8 cellular contexts compared by ENCODE assay signal in genomic region chr22:27880778-27881394, GRCh38. TPM values are rescaled to one million over a fixed set of nuclear protein-coding genes. Genes with fewer than 3 reads are reported as not detected.
DNase-seq lines count a peak whose midpoint lies in the region; ATAC-seq, FAIRE-seq and TF ChIP-seq lines count a peak whose summit lies in the region.

No MANE protein-coding gene starts in this region.

- H3K4me1 ChIP-seq in CD4-positive, CD25-positive, alpha-beta regulatory T cell (ENCODE audit: control insufficient read depth, insufficient read depth, low read length, poor library complexity, severe bottlenecking), result peaks cover 12% of the 10 kb centered on the region
- H3K4me1 ChIP-seq in colonic mucosa (peaks cover 4% of the 10 kb centered on the region), HepG2 (ENCODE audit: insufficient read depth, low read length) (peaks cover 40% of the 10 kb centered on the region), suprapubic skin (peaks cover 35% of the 10 kb centered on the region)

- no peak overlapping the region for H3K4me3 ChIP-seq in CD4-positive, CD25-positive, alpha-beta regulatory T cell (ENCODE audit: low read depth, low read length)
- no peak overlapping the region for H3K4me3 ChIP-seq in colonic mucosa
- no peak overlapping the region for H3K4me3 ChIP-seq in HepG2 (replicated peaks in 1 of 3; ENCODE audit: insufficient read depth in 1 of 3, low read depth in 2 of 3, low read length in 3 of 3)
- no peak overlapping the region for H3K4me3 ChIP-seq in suprapubic skin

- H4K20me1 ChIP-seq in HepG2 (ENCODE audit: insufficient read depth, low read length), result no peaks in the 10 kb centered on the region; the same call in 1 of the 2 replicates

- peaks cover 9% of the 10 kb centered on the region for H3K36me3 Mint-ChIP-seq in CD4-positive, CD25-positive, alpha-beta regulatory T cell

- WGBS in HepG2 (ENCODE audit: low lambda C conversion rate), result 38% methylated on average over 6 of the region's 6 CpGs
- 20% methylated on average over 6 of the region's 6 CpGs for WGBS in suprapubic skin

- POLR2A ChIA-PET in HepG2 (lab: Yijun Ruan, JAX), result interaction anchor here (1.1 kb wide), 1 partner anchor 39 kb away, joined by 4 read pairs; the partner anchor contains the start of gene PITPNB

- TF ChIP-seq EP300 in HepG2 (IDR thresholded peaks at IDR 0.05; ENCODE audit: low read depth in 2 of 2, low read length in 2 of 2), result no peak
- no peak for TF ChIP-seq EP300 in HepG2 (CRISPR knock-in tag; IDR thresholded peaks at IDR 0.05; ENCODE audit: borderline replicate concordance)
- TF ChIP-seq EP300 in suprapubic skin (IDR thresholded peaks at IDR 0.05), result no peak

- H2AFZ ChIP-seq in HepG2 (ENCODE audit: low read length), result no peak overlapping the region

- no TSS peak for BruUV-seq in HepG2 (replicated peaks; lab: Mats Ljungman, UMichigan)

- peak overlapping the region; percentile 7 to 62 (median 22) for H3K27ac Mint-ChIP-seq in CD4-positive, CD25-positive, alpha-beta regulatory T cell

- no peak overlapping the region for H3K27ac ChIP-seq in CD4-positive, CD25-positive, alpha-beta regulatory T cell (ENCODE audit: insufficient read depth, low read length, poor library complexity, severe bottlenecking)
- peak overlapping the region; percentile 34 for H3K27ac ChIP-seq in colonic mucosa
- no peak overlapping the region for H3K27ac ChIP-seq in HepG2 (ENCODE audit: extremely low read length, insufficient read depth, low read length)
- H3K27ac ChIP-seq in suprapubic skin, result peak overlapping the region; percentile 19

- H3K4me3 Mint-ChIP-seq in CD4-positive, CD25-positive, alpha-beta regulatory T cell, result no peak overlapping the region

- H3K9ac ChIP-seq in colonic mucosa (ENCODE audit: low read depth in 2 of 2, low read length in 2 of 2), result no peak overlapping the region
- no peak overlapping the region for H3K9ac ChIP-seq in HepG2 (ENCODE audit: insufficient read depth, low read depth, low read length)

- FAIRE-seq in HepG2 (lab: Jason Lieb, UNC), result peak; percentile 55

- TF ChIP-seq CTCF in colonic mucosa (IDR thresholded peaks at IDR 0.05), result peak; percentile 65
- peak; percentile 78 for TF ChIP-seq CTCF in HepG2 (CRISPR knock-in tag; IDR thresholded peaks at IDR 0.05)
- peak; percentile 47 to 72 for TF ChIP-seq CTCF in suprapubic skin (IDR thresholded peaks at IDR 0.05)

- ATAC-seq in CD4-positive, CD25-positive, alpha-beta regulatory T cell (ENCODE audit: low read depth in 2 of 2), result peak in 1 of 2 donors; percentile 50
- ATAC-seq in HepG2 (peak; percentile 77), HG02870 (IDR thresholded peaks at IDR 0.05; ENCODE audit: unreplicated experiment) (no peak)

- peaks cover 23 to 45% (median 36%) of the 10 kb centered on the region in 4 donors for H3K4me1 Mint-ChIP-seq in CD4-positive, CD25-positive, alpha-beta regulatory T cell

- H3K27me3 Mint-ChIP-seq in CD4-positive, CD25-positive, alpha-beta regulatory T cell, result no peaks in the 10 kb centered on the region

- H3K27me3 ChIP-seq in CD4-positive, CD25-positive, alpha-beta regulatory T cell (ENCODE audit: control insufficient read depth, insufficient read depth, low read length), result no peaks in the 10 kb centered on the region
- H3K27me3 ChIP-seq in colonic mucosa (no peaks in the 10 kb centered on the region), HepG2 (ENCODE audit: control insufficient read depth in 1 of 2, insufficient read depth in 2 of 2, low read length in 2 of 2) (no peaks in the 10 kb centered on the region), suprapubic skin (no peaks in the 10 kb centered on the region)

- in situ Hi-C loops in HepG2 (cut with HindIII; ENCODE audit: extremely low pct_ligation_motif_present, low pct_unique_long_range_greater_than_20kb), result no loop called here

- no peaks in the 10 kb centered on the region for H3K9me3 Mint-ChIP-seq in CD4-positive, CD25-positive, alpha-beta regulatory T cell

- no peaks in the 10 kb centered on the region for H3K9me3 ChIP-seq in CD4-positive, CD25-positive, alpha-beta regulatory T cell (ENCODE audit: control insufficient read depth in 2 of 2, low read length in 2 of 2)
- H3K9me3 ChIP-seq in colonic mucosa (no peaks in the 10 kb centered on the region), HepG2 (ENCODE audit: low read length) (no peaks in the 10 kb centered on the region), suprapubic skin (no peaks in the 10 kb centered on the region)

- H3K4me2 ChIP-seq in HepG2 (ENCODE audit: low read depth, low read length), result no peak overlapping the region

- TF ChIP-seq RAD21 in HepG2 (CRISPR knock-in tag; IDR thresholded peaks at IDR 0.05), result peak; percentile 64; the same call in 1 of the 2 replicates

- CTCF ChIA-PET in HepG2 (lab: Yijun Ruan, JAX; ENCODE audit: low intra/inter-chr PET ratio, low total read pairs), result interaction anchor here (1.4 to 2.9 kb wide), 3 partner anchors 57 to 1124 kb away, joined by 4 to 27 read pairs (median 8); no protein-coding TSS in a partner anchor

- H3K79me2 ChIP-seq in HepG2 (ENCODE audit: insufficient read depth, low read length), result peaks cover 21% of the 10 kb centered on the region

- peaks cover 8% of the 10 kb centered on the region for H3K36me3 ChIP-seq in CD4-positive, CD25-positive, alpha-beta regulatory T cell (ENCODE audit: control insufficient read depth, insufficient read depth, low read length)
- no peaks in the 10 kb centered on the region for H3K36me3 ChIP-seq in colonic mucosa
- peaks cover 3 to 30% of the 10 kb centered on the region in 2 experiments; a peak in 4 of 5 replicates for H3K36me3 ChIP-seq in HepG2 (replicated peaks in 1 of 2; ENCODE audit: control insufficient read depth in 1 of 2, insufficient read depth in 2 of 2, low read length in 2 of 2)
- H3K36me3 ChIP-seq in suprapubic skin, result peaks cover 12% of the 10 kb centered on the region

- TF ChIP-seq POLR2A in HepG2 (IDR thresholded peaks at IDR 0.05; ENCODE audit: insufficient read depth in 1 of 2, low read depth in 2 of 2, low read length in 2 of 2) (no peak), suprapubic skin (IDR thresholded peaks at IDR 0.05) (no peak)

- DNase-seq in CD4-positive, CD25-positive, alpha-beta regulatory T cell, result peak in 2 of 3 donors; percentile 44 to 70
- DNase-seq in HCEC 1CT (peak; percentile 64), OCI-M1 (lab: John Stamatoyannopoulos, UW) (peak; percentile 74), colonic mucosa (peak; percentile 57), HepG2 (ENCODE audit: low spot score) (peak; percentile 56), suprapubic skin (ENCODE audit: low spot score in 2 of 2) (no peak)
- no peak for DNase-seq in stimulated activated CD4-positive, alpha-beta T cell treated with anti-CD3 and anti-CD28 coated beads, Interleukin-2, amount 100 ng/mL, for 48 hours

- intact Hi-C loops in colonic mucosa (cut with DNase I) (no loop called here), HepG2 (cut with micrococcal nuclease; ENCODE audit: unreplicated experiment) (loop anchor here (1.0 kb wide), 2 partner anchors 56 to 128 kb away; no protein-coding TSS in a partner anchor)

TF ChIP-seq in HepG2, 621 proteins besides CTCF, POLR2A, EP300 and RAD21:
- TF ChIP-seq ZNF331 (CRISPR knock-in tag; IDR thresholded peaks at IDR 0.05), result 0 out of 2 replicates have a peak, but pooled peaks have one; percentile 16
- TF ChIP-seq RCOR2 (CRISPR knock-in tag; IDR thresholded peaks at IDR 0.05), result no peak
- no peak for TF ChIP-seq SMYD3 (CRISPR knock-in tag; IDR thresholded peaks at IDR 0.05)
- no peak for TF ChIP-seq KDM5A (IDR thresholded peaks at IDR 0.05; ENCODE audit: borderline replicate concordance, low read length)
- TF ChIP-seq, protein P1, sequence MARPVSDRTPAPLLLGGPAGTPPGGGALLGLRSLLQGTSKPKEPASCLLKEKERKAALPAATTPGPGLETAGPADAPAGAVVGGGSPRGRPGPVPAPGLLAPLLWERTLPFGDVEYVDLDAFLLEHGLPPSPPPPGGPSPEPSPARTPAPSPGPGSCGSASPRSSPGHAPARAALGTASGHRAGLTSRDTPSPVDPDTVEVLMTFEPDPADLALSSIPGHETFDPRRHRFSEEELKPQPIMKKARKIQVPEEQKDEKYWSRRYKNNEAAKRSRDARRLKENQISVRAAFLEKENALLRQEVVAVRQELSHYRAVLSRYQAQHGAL (CRISPR knock-in tag; IDR thresholded peaks at IDR 0.05; ENCODE audit: not compliant biosample characterization), result no peak
- 0 out of 2 replicates have a peak, but pooled peaks have one; percentile 54 for TF ChIP-seq CC2D1A (CRISPR knock-in tag; IDR thresholded peaks at IDR 0.05)
- peak; percentile 68 for TF ChIP-seq SMC3 (IDR thresholded peaks at IDR 0.05; ENCODE audit: low read length)
- TF ChIP-seq FOXA3 (CRISPR knock-in tag; IDR thresholded peaks at IDR 0.05), result peak; percentile 23; the same call in 1 of the 2 replicates
- TF ChIP-seq STAG1 (CRISPR knock-in tag; IDR thresholded peaks at IDR 0.05), result peak; percentile 67

RNA-seq across cellular contexts. Expression of gene PITPNB, which starts 38.2 kb away (rescaled TPM):
- total RNA-seq in CD4-positive, CD25-positive, alpha-beta regulatory T cell, result 69.3 TPM
- 10 to 100 TPM; 59.3 to 64.8 (median 62.2) TPM for polyA plus RNA-seq in CD4-positive, CD25-positive, alpha-beta regulatory T cell
- 10 to 100 TPM; 40.0 to 51.6 TPM for total RNA-seq in colonic mucosa
- total RNA-seq in HepG2 (2016; rRNA removed; fragmentation: Illumina TruSeq; extraction: Trizol), result 17.0 and 40.7 TPM in 2 replicates
- total RNA-seq in HepG2 (2016; cell fraction: cytosol; rRNA removed; fragmentation: Illumina TruSeq; extraction: Trizol; ENCODE audit: low read depth), result 23.7 and 24.5 TPM in 2 replicates
- total RNA-seq in HepG2 (2016; cell fraction: insoluble cytoplasmic fraction; rRNA removed; fragmentation: Illumina TruSeq; extraction: Trizol), result 17.3 and 36.3 TPM in 2 replicates
- total RNA-seq in HepG2 (2016; cell fraction: membrane; rRNA removed; fragmentation: Illumina TruSeq; extraction: Trizol), result 17.7 and 19.6 TPM in 2 replicates
- total RNA-seq in HepG2 (2016; cell fraction: nucleus; rRNA removed; fragmentation: Illumina TruSeq; extraction: Trizol), result 30.0 and 32.6 TPM in 2 replicates
- 28.1 and 30.1 TPM in 2 replicates for polyA plus RNA-seq in HepG2 (2011; rRNA removed)
- 12.4 and 18.9 TPM in 2 replicates for polyA plus RNA-seq in HepG2 (2011; cell fraction: cytosol; rRNA removed)
- 12.4 and 19.6 TPM in 2 replicates for polyA plus RNA-seq in HepG2 (2011; cell fraction: nucleus; rRNA removed)
- polyA plus RNA-seq in HepG2 (2012), result 34.7 and 41.5 TPM in 2 replicates
- polyA plus RNA-seq in HepG2 (2016; cell fraction: cytosol; fragmentation: Illumina TruSeq; extraction: Trizol; ENCODE audit: low read depth), result 4.7 and 4.8 TPM in 2 replicates
- polyA plus RNA-seq in HepG2 (2016; cell fraction: insoluble cytoplasmic fraction; fragmentation: Illumina TruSeq; extraction: Trizol; ENCODE audit: low read depth), result 82.4 and 83.3 TPM in 2 replicates
- 12.6 and 14.2 TPM in 2 replicates for polyA plus RNA-seq in HepG2 (2016; cell fraction: membrane; fragmentation: Illumina TruSeq; extraction: Trizol; ENCODE audit: low read depth)
- polyA plus RNA-seq in HepG2 (2016; cell fraction: nucleus; fragmentation: Illumina TruSeq; extraction: Trizol; ENCODE audit: insufficient read depth, low read depth), result 48.7 and 48.8 TPM in 2 replicates
- polyA minus RNA-seq in HepG2 (2011; rRNA and poly(A)+ RNA removed; ENCODE audit: low replicate concordance), result 19.2 and 28.5 TPM in 2 replicates
- 16.3 and 22.9 TPM in 2 replicates for polyA minus RNA-seq in HepG2 (2011; cell fraction: cytosol; rRNA and poly(A)+ RNA removed)
- polyA minus RNA-seq in HepG2 (2011; cell fraction: nucleus; rRNA and poly(A)+ RNA removed), result 58.1 and 64.4 TPM in 2 replicates
- 10 to 100 TPM; 34.7 to 47.6 (median 40.4) TPM for total RNA-seq in suprapubic skin

Comparison
In these comparisons a context has a peak if more than half of its experiments do, and no peak if none do; other contexts are left out.
1. DNase-seq: peak in CD4-positive, CD25-positive, alpha-beta regulatory T cell (2 of 3), HCEC 1CT (single experiment), OCI-M1 (single experiment), colonic mucosa (single experiment) and HepG2 (single experiment); none in suprapubic skin (0 of 2) and stimulated activated CD4-positive, alpha-beta T cell treated with anti-CD3 and anti-CD28 coated beads, Interleukin-2, amount 100 ng/mL, for 48 hours (0 of 2).
2. H3K27ac ChIP-seq: peak in colonic mucosa (single experiment) and suprapubic skin (single experiment); none in CD4-positive, CD25-positive, alpha-beta regulatory T cell (single experiment) and HepG2 (single experiment).
3. Peak in every context shown above with its lines, with median percentiles within 50 percentile points of each other: CTCF ChIP-seq.